Comparison of ENCODE assay signal across 14 cellular contexts in the genomic region with DNA sequence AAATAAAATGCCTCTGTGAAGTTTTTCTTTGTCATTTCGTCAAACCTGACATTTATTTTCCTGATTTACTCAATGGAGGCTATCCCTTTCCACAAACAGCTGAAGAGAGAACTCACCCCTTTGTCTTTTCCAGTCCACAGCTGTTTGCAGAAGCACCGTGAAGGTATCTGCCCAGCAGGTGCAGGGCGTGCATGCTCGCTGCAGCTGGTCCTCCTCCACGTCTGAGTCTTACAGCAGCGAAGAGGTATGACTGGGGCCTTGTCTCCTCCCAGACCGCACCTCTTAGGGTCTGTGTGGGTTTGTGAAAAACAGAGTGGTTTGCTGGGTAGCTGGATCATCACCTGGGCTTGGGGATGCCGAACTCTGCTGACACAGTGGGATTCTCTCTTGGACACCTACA.
"Had no signal": no experiment of that assay in that cellular context is flagged by ENCODE, and none has a peak within 500 bp of the region (broad histone marks: within the 10 kb centered on the region; RNA-seq: fewer than 3 reads in every experiment).

No MANE protein-coding gene starts in this region.

- H3K9me3 ChIP-seq: colonic mucosa, gastroesophageal sphincter, left lung, ovary, stomach, testis had no signal

- H3K27ac ChIP-seq: colonic mucosa, gastroesophageal sphincter, left lung, ovary, stomach, testis had no signal

- DNase-seq: activated CD4-positive, alpha-beta T cell treated with anti-CD3 and anti-CD28 coated beads, Interleukin-2, amount 50 U/mL, for 1 hour; activated naive CD8-positive, alpha-beta T cell treated with anti-CD3 and anti-CD28 coated beads for 36 hours; amygdala; central memory CD4-positive, alpha-beta T cell; colonic mucosa; islet precursor cell; left lung; naive thymus-derived CD4-positive, alpha-beta T cell; ovary; stimulated activated CD4-positive, alpha-beta T cell treated with anti-CD3 and anti-CD28 coated beads, Interleukin-12 subunit alpha, Interleukin-12 subunit beta, amount 100 ng/mL, for 4 hours; stimulated activated CD4-positive, alpha-beta T cell treated with anti-CD3 and anti-CD28 coated beads, Interleukin-2, amount 100 ng/mL, for 24 hours; stomach; testis had no signal

- H3K27me3 ChIP-seq: colonic mucosa, left lung, ovary, testis had no signal

- H3K4me3 ChIP-seq: colonic mucosa, gastroesophageal sphincter, left lung, ovary, stomach, testis had no signal

- H3K36me3 ChIP-seq: colonic mucosa, gastroesophageal sphincter, left lung, ovary, stomach had no signal
